In genomic region chr11:92382311-92382710, GRCh38 we compare ENCODE assay signal across 27 cellular contexts.
"Had no signal": no experiment of that assay in that cellular context is flagged by ENCODE, and none has a peak within 500 bp of the region (broad histone marks: within the 10 kb centered on the region; RNA-seq: fewer than 3 reads in every experiment).

No MANE protein-coding gene starts in this region.

- H3K36me3 Mint-ChIP-seq: memory B cell; naive thymus-derived CD8-positive, alpha-beta T cell; stimulated activated effector memory CD8-positive, alpha-beta T cell treated with anti-CD3 and anti-CD28 coated beads, Interleukin-12 subunit alpha, Interleukin-12 subunit beta, amount 100 ng/mL, for 72 hours had no signal

- H3K27me3 Mint-ChIP-seq: memory B cell, type B pancreatic cell had no signal

- H3K9me3 Mint-ChIP-seq: naive thymus-derived CD8-positive, alpha-beta T cell; nephron progenitor cell had no signal

- H3K27ac Mint-ChIP-seq: memory B cell; naive thymus-derived CD8-positive, alpha-beta T cell; nephron progenitor cell; stimulated activated effector memory CD8-positive, alpha-beta T cell treated with anti-CD3 and anti-CD28 coated beads, Interleukin-12 subunit alpha, Interleukin-12 subunit beta, amount 100 ng/mL, for 72 hours; type B pancreatic cell had no signal

- H3K4me1 ChIP-seq: colonic mucosa, psoas muscle, sigmoid colon, thyroid gland had no signal

- H3K4me3 ChIP-seq: colonic mucosa, esophagus squamous epithelium, lung, ovary, psoas muscle, sigmoid colon, stomach, thyroid gland had no signal

- DNase-seq: colonic mucosa; dermis blood vessel endothelial cell; effector memory CD4-positive, alpha-beta T cell; erythroblast; esophagus squamous epithelium; foreskin melanocyte; hypothalamus; kidney; midbrain; naive thymus-derived CD8-positive, alpha-beta T cell; nephron progenitor cell; nucleus accumbens; ovary; posterior cingulate gyrus; psoas muscle; right cardiac atrium; sigmoid colon; stimulated activated CD4-positive, alpha-beta T cell treated with anti-CD3 and anti-CD28 coated beads, Interleukin-2, amount 100 ng/mL, for 24 hours; stimulated activated CD4-positive, alpha-beta T cell treated with anti-CD3 and anti-CD28 coated beads, Interleukin-4, amount 100 ng/mL, for 24 hours; stimulated activated naive CD4-positive, alpha-beta T cell treated with Interleukin-2 at 50 U/mL for 16 hours; stomach; thyroid gland had no signal

- ATAC-seq: left lobe of liver; naive thymus-derived CD8-positive, alpha-beta T cell; psoas muscle; right cardiac atrium; stimulated activated effector memory CD8-positive, alpha-beta T cell treated with anti-CD3 and anti-CD28 coated beads, Interleukin-12 subunit alpha, Interleukin-12 subunit beta, amount 100 ng/mL, for 72 hours had no signal

- H3K27me3 ChIP-seq: colonic mucosa, esophagus squamous epithelium, ovary, sigmoid colon, stomach, thyroid gland had no signal

- H3K36me3 ChIP-seq: colonic mucosa, esophagus squamous epithelium, ovary, sigmoid colon, stomach, thyroid gland had no signal

- H3K4me3 Mint-ChIP-seq: memory B cell; naive thymus-derived CD8-positive, alpha-beta T cell; nephron progenitor cell; stimulated activated effector memory CD8-positive, alpha-beta T cell treated with anti-CD3 and anti-CD28 coated beads, Interleukin-12 subunit alpha, Interleukin-12 subunit beta, amount 100 ng/mL, for 72 hours; type B pancreatic cell had no signal

- H3K27ac ChIP-seq: colonic mucosa, esophagus squamous epithelium, ovary, psoas muscle, sigmoid colon, stomach, thyroid gland had no signal

- H3K4me1 Mint-ChIP-seq: memory B cell; stimulated activated effector memory CD8-positive, alpha-beta T cell treated with anti-CD3 and anti-CD28 coated beads, Interleukin-12 subunit alpha, Interleukin-12 subunit beta, amount 100 ng/mL, for 72 hours had no signal
